In genomic region chr6:143676437-143677045, GRCh38 we compare ENCODE assay signal across 15 cellular contexts. TPM values are rescaled to one million over a fixed set of nuclear protein-coding genes. Genes with fewer than 3 reads are reported as not detected.
DNase-seq lines count a peak whose midpoint lies in the region; ATAC-seq and TF ChIP-seq lines count a peak whose summit lies in the region.
"Had no signal": no experiment of that assay in that cellular context is flagged by ENCODE, and none has a peak within 500 bp of the region (broad histone marks: within the 10 kb centered on the region; RNA-seq: fewer than 3 reads in every experiment).

No MANE protein-coding gene starts in this region.

- H3K4me1 ChIP-seq in GM23248 (ENCODE audit: insufficient read depth): peaks cover 57% of the 10 kb centered on the region
- H3K4me1 ChIP-seq in PC-3 (ENCODE audit: insufficient read depth, low read length): peaks cover 64% of the 10 kb centered on the region
- H3K4me1 ChIP-seq in hepatocyte (ENCODE audit: insufficient read depth): peaks cover 39% of the 10 kb centered on the region
- H3K4me1 ChIP-seq in psoas muscle: peaks cover 5% of the 10 kb centered on the region

- intact Hi-C loops in PC-3 (cut with micrococcal nuclease) (loop anchor here (10.0 kb wide), 2 partner anchors 168 to 328 kb away; partner anchors contain the start of genes LTV1 and PLAGL1), psoas muscle (cut with DNase I) (loop anchor here in 1 of 2 donors (10.0 kb wide), 1 partner anchor 722 kb away; no protein-coding TSS in a partner anchor)

- H3K9me3 Mint-ChIP-seq in activated CD8-positive, alpha-beta memory T cell treated with anti-CD3 and anti-CD28 coated beads, Interleukin-2, amount 10 ng/mL, durations not matched to agents 7 days and 5 days (ENCODE audit: low read depth): no peaks in the 10 kb centered on the region
- H3K9me3 Mint-ChIP-seq: activated naive CD8-positive, alpha-beta T cell treated with anti-CD3 and anti-CD28 coated beads, Interleukin-2, amount 10 ng/mL, durations not matched to agents 7 days and 5 days; activated T-cell treated with anti-CD3 and anti-CD28 coated beads, Interleukin-2, amount 50 U/mL, for 24 hours had no signal

- POLR2A ChIA-PET in PC-3 (lab: Charles Lee; ENCODE audit: unreplicated experiment) (no interaction called here), GM10248 (lab: Yijun Ruan, JAX) (no interaction called here)

- peak overlapping the region; percentile 81 for H3K27ac ChIP-seq in GM23248
- H3K27ac ChIP-seq in PC-3 (ENCODE audit: low read length): 0 out of 2 replicates have a peak overlapping the region, but pooled peaks have one; percentile 14
- H3K27ac ChIP-seq in hepatocyte: peak overlapping the region; percentile 87
- H3K27ac ChIP-seq in psoas muscle: peak overlapping the region; percentile 7

- in situ Hi-C loops in GM23248 (cut with MboI): loop anchor here (5.0 kb wide), 1 partner anchor 89 kb away; no protein-coding TSS in a partner anchor

- H3K9me2 ChIP-seq in GM23248 (ENCODE audit: insufficient read depth) (no peaks in the 10 kb centered on the region), PC-3 (replicated peaks; ENCODE audit: low read length) (no peaks in the 10 kb centered on the region), hepatocyte (replicated peaks; ENCODE audit: insufficient read depth) (no peaks in the 10 kb centered on the region)

- peaks cover 33% of the 10 kb centered on the region for H3K79me2 ChIP-seq in GM23248 (ENCODE audit: insufficient read depth)
- H3K79me2 ChIP-seq in PC-3 (ENCODE audit: low read length): peaks cover 33% of the 10 kb centered on the region
- peaks cover 42% of the 10 kb centered on the region for H3K79me2 ChIP-seq in hepatocyte

- peaks cover 13% of the 10 kb centered on the region for H3K4me1 Mint-ChIP-seq in activated CD8-positive, alpha-beta memory T cell treated with anti-CD3 and anti-CD28 coated beads, Interleukin-2, amount 10 ng/mL, durations not matched to agents 7 days and 5 days

- H3K4me3 ChIP-seq in GM23248 (peak overlapping the region; percentile 35; the same call in 1 of the 2 replicates), PC-3 (ENCODE audit: low read length) (no peak overlapping the region), hepatocyte (no peak overlapping the region), psoas muscle (no peak overlapping the region)

- H3K36me3 Mint-ChIP-seq in activated CD8-positive, alpha-beta memory T cell treated with anti-CD3 and anti-CD28 coated beads, Interleukin-2, amount 10 ng/mL, durations not matched to agents 7 days and 5 days: peaks cover 1% of the 10 kb centered on the region
- H3K36me3 Mint-ChIP-seq: activated naive CD8-positive, alpha-beta T cell treated with anti-CD3 and anti-CD28 coated beads, Interleukin-2, amount 10 ng/mL, durations not matched to agents 7 days and 5 days had no signal

- TF ChIP-seq CTCF in PC-3 (conservative IDR thresholded peaks at IDR 0.05; ENCODE audit: low read depth, low read length) (no peak), hepatocyte (IDR thresholded peaks at IDR 0.05; ENCODE audit: poor library complexity) (no peak), psoas muscle (IDR thresholded peaks at IDR 0.05) (no peak), GM10248 (IDR thresholded peaks at IDR 0.05; ENCODE audit: control extremely low read depth, extremely low read depth, low read depth, missing control alignments) (no peak)

- H3K36me3 ChIP-seq in GM23248 (ENCODE audit: low read depth): no peaks in the 10 kb centered on the region
- no peaks in the 10 kb centered on the region for H3K36me3 ChIP-seq in PC-3 (ENCODE audit: low read depth, low read length)
- H3K36me3 ChIP-seq in hepatocyte (replicated peaks; ENCODE audit: insufficient read depth, low read depth): no peaks in the 10 kb centered on the region
- no peaks in the 10 kb centered on the region for H3K36me3 ChIP-seq in psoas muscle (ENCODE audit: insufficient read depth in 1 of 2, low read depth in 1 of 2)
- H3K36me3 ChIP-seq: ovary had no signal

- no TSS peak for BruUV-seq in PC-3 (replicated peaks; lab: Mats Ljungman, UMichigan)

- no peaks in the 10 kb centered on the region for H3K27me3 ChIP-seq in GM23248 (replicated peaks; ENCODE audit: insufficient read depth)
- H3K27me3 ChIP-seq in PC-3 (ENCODE audit: low read length): no peaks in the 10 kb centered on the region
- no peaks in the 10 kb centered on the region for H3K27me3 ChIP-seq in hepatocyte
- H3K27me3 ChIP-seq in psoas muscle (ENCODE audit: insufficient read depth in 3 of 3, low read length in 2 of 3): no peaks in the 10 kb centered on the region
- H3K27me3 ChIP-seq: ovary had no signal

- no peaks in the 10 kb centered on the region for H4K20me1 ChIP-seq in GM23248 (ENCODE audit: insufficient read depth)
- no peaks in the 10 kb centered on the region for H4K20me1 ChIP-seq in PC-3 (ENCODE audit: low read length)
- no peaks in the 10 kb centered on the region for H4K20me1 ChIP-seq in hepatocyte (ENCODE audit: insufficient read depth, poor library complexity, severe bottlenecking)

- ATAC-seq in PC-3 (no peak), psoas muscle (no peak)
- ATAC-seq in activated CD8-positive, alpha-beta memory T cell treated with anti-CD3 and anti-CD28 coated beads, Interleukin-2, amount 10 ng/mL, durations not matched to agents 7 days and 5 days: no peak

- peak overlapping the region; percentile 99 for H3K4me2 ChIP-seq in GM23248 (ENCODE audit: unreplicated experiment)
- peak overlapping the region; percentile 65 for H3K4me2 ChIP-seq in PC-3 (ENCODE audit: low read length)
- H3K4me2 ChIP-seq in hepatocyte: peak overlapping the region; percentile 71

- CTCF ChIA-PET in PC-3 (lab: Charles Lee): no interaction called here
- CTCF ChIA-PET in GM10248 (lab: Yijun Ruan, JAX): interaction anchor here (0.8 kb wide), 1 partner anchor 10 kb away, joined by 3 read pairs; no protein-coding TSS in a partner anchor
- CTCF ChIA-PET in activated CD8-positive, alpha-beta memory T cell treated with anti-CD3 and anti-CD28 coated beads, Interleukin-2, amount 10 ng/mL, durations not matched to agents 7 days and 5 days (lab: Charles Lee): no interaction called here

- no peak overlapping the region for H3K27ac Mint-ChIP-seq in activated CD8-positive, alpha-beta memory T cell treated with anti-CD3 and anti-CD28 coated beads, Interleukin-2, amount 10 ng/mL, durations not matched to agents 7 days and 5 days
- H3K27ac Mint-ChIP-seq: activated naive CD8-positive, alpha-beta T cell treated with anti-CD3 and anti-CD28 coated beads, Interleukin-2, amount 10 ng/mL, durations not matched to agents 7 days and 5 days; activated T-cell treated with anti-CD3 and anti-CD28 coated beads, Interleukin-2, amount 50 U/mL, for 24 hours; stimulated activated naive CD8-positive, alpha-beta T cell treated with anti-CD3 and anti-CD28 coated beads, Interleukin-15, Interleukin-2, amounts not matched to agents 100 ng/mL and 50 ng/mL, for 24 hours had no signal

- H3F3A ChIP-seq in GM23248 (ENCODE audit: insufficient read depth) (peaks cover 55% of the 10 kb centered on the region), PC-3 (ENCODE audit: low read length, unreplicated experiment) (peaks cover 9% of the 10 kb centered on the region)

- H2AFZ ChIP-seq in GM23248 (no peak overlapping the region), PC-3 (ENCODE audit: low read length) (no peak overlapping the region), hepatocyte (no peak overlapping the region)

- H3K4me3 Mint-ChIP-seq in activated CD8-positive, alpha-beta memory T cell treated with anti-CD3 and anti-CD28 coated beads, Interleukin-2, amount 10 ng/mL, durations not matched to agents 7 days and 5 days: no peak overlapping the region
- H3K4me3 Mint-ChIP-seq: activated naive CD8-positive, alpha-beta T cell treated with anti-CD3 and anti-CD28 coated beads, Interleukin-2, amount 10 ng/mL, durations not matched to agents 7 days and 5 days had no signal

- no peak overlapping the region for H3K9ac ChIP-seq in GM23248
- H3K9ac ChIP-seq in PC-3 (ENCODE audit: low read length): no peak overlapping the region

- DNase-seq in GM23248: peak; percentile 2
- no peak for DNase-seq in PC-3
- DNase-seq in hepatocyte (ENCODE audit: low spot score): no peak
- DNase-seq in psoas muscle: no peak
- DNase-seq in stimulated activated naive CD4-positive, alpha-beta T cell treated with Interleukin-2 at 50 U/mL for 16 hours (lab: John Stamatoyannopoulos, UW): no peak
- DNase-seq in GM10248 (ENCODE audit: extremely low spot score): no peak
- DNase-seq in cerebellar cortex (ENCODE audit: low spot score): no peak
- DNase-seq in activated CD8-positive, alpha-beta memory T cell treated with anti-CD3 and anti-CD28 coated beads, Interleukin-2, amount 10 ng/mL, durations not matched to agents 7 days and 5 days: no peak
- DNase-seq: activated naive CD8-positive, alpha-beta T cell treated with anti-CD3 and anti-CD28 coated beads, Interleukin-2, amount 10 ng/mL, durations not matched to agents 7 days and 5 days; activated T-cell treated with anti-CD3 and anti-CD28 coated beads, Interleukin-2, amount 50 U/mL, for 24 hours; caudate nucleus; foreskin melanocyte; NCI-H146; ovary had no signal

- H3K9me3 ChIP-seq in GM23248 (ENCODE audit: low read depth): no peaks in the 10 kb centered on the region
- no peaks in the 10 kb centered on the region for H3K9me3 ChIP-seq in PC-3 (ENCODE audit: low read length)
- H3K9me3 ChIP-seq in hepatocyte (ENCODE audit: low read depth): no peaks in the 10 kb centered on the region
- no peaks in the 10 kb centered on the region for H3K9me3 ChIP-seq in psoas muscle
- H3K9me3 ChIP-seq: ovary had no signal

- 81 to 83% methylated on average over 4 of the region's 4 CpGs for WGBS in GM23248 (ENCODE audit: low coverage in 1 of 2, low lambda C conversion rate in 2 of 2, missing lambda C conversion rate in 2 of 2), 2 experiments
- WGBS in hepatocyte (ENCODE audit: low lambda C conversion rate, missing lambda C conversion rate): 64% methylated on average over 4 of the region's 4 CpGs
- 80 to 82% (median 81%) methylated on average over 4 of the region's 4 CpGs for WGBS in psoas muscle, 3 donors

- peaks cover 42% of the 10 kb centered on the region for H3K27me3 Mint-ChIP-seq in activated CD8-positive, alpha-beta memory T cell treated with anti-CD3 and anti-CD28 coated beads, Interleukin-2, amount 10 ng/mL, durations not matched to agents 7 days and 5 days

RNA-seq across cellular contexts. Expression of gene PHACTR2, which starts 1.2 kb away (rescaled TPM):
- total RNA-seq in GM23248 (2014; rRNA removed; shearing (Covaris generic)): 39.0 and 41.9 TPM in 2 replicates
- polyA plus RNA-seq in GM23248 (2016; fragmentation: Nextera tagmentation; extraction: Ambion mirVana) (39.4 and 40.4 TPM in 2 replicates), hepatocyte (86.6 and 96.8 TPM in 2 replicates), psoas muscle (1 to 10 TPM; 3.4 to 6.5 (median 4.6) TPM)
- total RNA-seq in PC-3 (2014; rRNA removed) (19.4 and 25.1 TPM in 2 replicates), hepatocyte (107 and 111 TPM in 2 replicates), psoas muscle (10 to 100 TPM; 30.0 to 48.8 (median 39.5) TPM)
- total RNA-seq in activated CD8-positive, alpha-beta memory T cell treated with anti-CD3 and anti-CD28 coated beads, Interleukin-2, amount 10 ng/mL, durations not matched to agents 7 days and 5 days: 10 to 100 TPM; 24.2 to 28.0 TPM

Comparison
In these comparisons a context has a peak if more than half of its experiments do, and no peak if none do; other contexts are left out.
1. H3K27ac ChIP-seq: peak in every context shown above with its lines; median percentile 87 in hepatocyte; 81 in GM23248; 14 in PC-3; 7 in psoas muscle.